Comparison of ENCODE assay signal across 8 cellular contexts in genomic region chr14:52706286-52706685, GRCh38. TPM values are rescaled to one million over a fixed set of nuclear protein-coding genes. Genes with fewer than 3 reads are reported as not detected.
DNase-seq lines count a peak whose midpoint lies in the region; ATAC-seq and TF ChIP-seq lines count a peak whose summit lies in the region.

No MANE protein-coding gene starts in this region.

- peaks cover 2% of the 10 kb centered on the region for H3K27me3 Mint-ChIP-seq in endothelial cell (ENCODE audit: unreplicated experiment)
- H3K27me3 Mint-ChIP-seq in progenitor cell of endocrine pancreas, result no peaks in the 10 kb centered on the region

- H3K4me3 Mint-ChIP-seq in endothelial cell (ENCODE audit: unreplicated experiment) (peak overlapping the region; percentile 100), progenitor cell of endocrine pancreas (ENCODE audit: low read depth) (peak overlapping the region; percentile 100)

- H3K9me3 Mint-ChIP-seq in endothelial cell (ENCODE audit: unreplicated experiment) (no peaks in the 10 kb centered on the region), progenitor cell of endocrine pancreas (ENCODE audit: low read depth) (peaks cover 4% of the 10 kb centered on the region)

- peaks cover 21% of the 10 kb centered on the region for H3K4me1 Mint-ChIP-seq in endothelial cell (ENCODE audit: unreplicated experiment)
- peaks cover 20% of the 10 kb centered on the region for H3K4me1 Mint-ChIP-seq in progenitor cell of endocrine pancreas (ENCODE audit: low read depth)

- ATAC-seq in heart left ventricle (no peak), Right ventricle myocardium inferior (no peak), HG03095 (IDR thresholded peaks at IDR 0.05; ENCODE audit: unreplicated experiment) (no peak), GM18909 (IDR thresholded peaks at IDR 0.05; ENCODE audit: poor library complexity, unreplicated experiment) (no peak)

- DNase-seq in heart left ventricle, result no peak
- no peak for DNase-seq in Right ventricle myocardium inferior (ENCODE audit: missing footprints)
- DNase-seq in endothelial cell (ENCODE audit: low spot score), result no peak
- DNase-seq in progenitor cell of endocrine pancreas (ENCODE audit: low spot score, unreplicated experiment), result no peak
- DNase-seq in GF-D8 (lab: John Stamatoyannopoulos, UW), result no peak

- TF ChIP-seq POLR2A in heart left ventricle (IDR thresholded peaks at IDR 0.05), result no peak

- peak overlapping the region; percentile 68 to 93 (median 90) for H3K27ac ChIP-seq in heart left ventricle

- no peaks in the 10 kb centered on the region for H3K9me3 ChIP-seq in heart left ventricle

- H3K4me3 ChIP-seq in heart left ventricle (peak overlapping the region in 11 of 12 donors; percentile 61 to 91 (median 81)), WI38 (ENCODE audit: low read depth, low read length) (peak overlapping the region; percentile 96)

- TF ChIP-seq CTCF in heart left ventricle (IDR thresholded peaks at IDR 0.05), result no peak
- TF ChIP-seq CTCF in WI38 (IDR thresholded peaks at IDR 0.05; ENCODE audit: low read depth, low read length), result no peak
- TF ChIP-seq CTCF in endothelial cell (IDR thresholded peaks at IDR 0.05; ENCODE audit: unreplicated experiment), result no peak
- TF ChIP-seq CTCF in progenitor cell of endocrine pancreas (IDR thresholded peaks at IDR 0.05; ENCODE audit: unreplicated experiment), result no peak

- H3K36me3 Mint-ChIP-seq in endothelial cell (ENCODE audit: low read depth, unreplicated experiment), result peaks cover 3% of the 10 kb centered on the region
- peaks cover 15% of the 10 kb centered on the region for H3K36me3 Mint-ChIP-seq in progenitor cell of endocrine pancreas (ENCODE audit: insufficient read depth)

- H3K27me3 ChIP-seq in heart left ventricle, result no peaks in the 10 kb centered on the region

- WGBS in heart left ventricle, 4 donors, result 92 to 94% (median 92%) methylated on average over 5 of the region's 5 CpGs

- peaks cover 0 to 33% (median 28%) of the 10 kb centered on the region in 9 donors for H3K36me3 ChIP-seq in heart left ventricle

- H3K4me1 ChIP-seq in heart left ventricle, result peaks cover 0 to 49% (median 20%) of the 10 kb centered on the region in 12 donors

- intact Hi-C loops in heart left ventricle (cut with DNase I) (loop anchor here in 5 of 10 donors (2.0 to 10.0 kb wide), 7 partner anchors 23 to 641 kb away; partner anchors contain the start of genes GPR137C (in 3 of the 5), TXNDC16 (in 3 of the 5), DDHD1 (in 1 of the 5) and FERMT2 (in 1 of the 5)), Right ventricle myocardium inferior (cut with DNase I) (loop anchor here (2.0 to 5.0 kb wide), 2 partner anchors 23 to 154 kb away; partner anchors contain the start of genes GPR137C and TXNDC16)

- H3K27ac Mint-ChIP-seq in endothelial cell (ENCODE audit: unreplicated experiment) (peak overlapping the region; percentile 96), progenitor cell of endocrine pancreas (peak overlapping the region; percentile 99)

RNA-seq across cellular contexts. Expression of gene PSMC6, which starts 0.7 kb away (rescaled TPM):
- total RNA-seq in heart left ventricle, result 10 to 100 TPM; 74.3 to 90.7 (median 81.4) TPM
- 100 to 1,000 TPM in 1 of 2 donors, 10 to 100 TPM in 1; 84.4 to 141 TPM for polyA plus RNA-seq in heart left ventricle
- 71.7 TPM for total RNA-seq in Right ventricle myocardium inferior
- total RNA-seq in endothelial cell (ENCODE audit: unreplicated experiment), result 75.7 TPM
- total RNA-seq in progenitor cell of endocrine pancreas, result 113 and 119 TPM in 2 replicates

RNA-seq across cellular contexts. Expression of gene ERO1A, which starts 10.9 kb away (rescaled TPM):
- total RNA-seq in heart left ventricle (10 to 100 TPM; 13.9 to 36.7 (median 16.3) TPM), Right ventricle myocardium inferior (15.3 TPM), endothelial cell (ENCODE audit: unreplicated experiment) (32.2 TPM), progenitor cell of endocrine pancreas (46.9 and 51.0 TPM in 2 replicates)
- polyA plus RNA-seq in heart left ventricle, result 10 to 100 TPM in 1 of 2 donors, 1 to 10 TPM in 1; 6.4 to 17.9 TPM

RNA-seq across cellular contexts. Expression of gene STYX, which starts 23.7 kb away (rescaled TPM):
- total RNA-seq in heart left ventricle (10 to 100 TPM; 10.6 to 16.5 (median 12.9) TPM), Right ventricle myocardium inferior (13.1 TPM), endothelial cell (ENCODE audit: unreplicated experiment) (17.0 TPM), progenitor cell of endocrine pancreas (12.1 and 13.6 TPM in 2 replicates)
- polyA plus RNA-seq in heart left ventricle, result 1 to 10 TPM; 3.5 to 9.7 TPM
